ENCODE assay signal across 21 cellular contexts in genomic region chr1:18668750-18669404, GRCh38. TPM values are rescaled to one million over a fixed set of nuclear protein-coding genes. Genes with fewer than 3 reads are reported as not detected.
DNase-seq lines count a peak whose midpoint lies in the region; ATAC-seq, FAIRE-seq and TF ChIP-seq lines count a peak whose summit lies in the region.
"Had no signal": no experiment of that assay in that cellular context is flagged by ENCODE, and none has a peak within 500 bp of the region (broad histone marks: within the 10 kb centered on the region; RNA-seq: fewer than 3 reads in every experiment).

No MANE protein-coding gene starts in this region.

- H3K9me3 ChIP-seq in lung (ENCODE audit: control insufficient read depth in 2 of 2, insufficient read depth in 1 of 2, low read length in 1 of 2) = no peaks in the 10 kb centered on the region
- no peaks in the 10 kb centered on the region for H3K9me3 ChIP-seq in Karpas-422 (ENCODE audit: low read length)

- H4K20me1 ChIP-seq in Karpas-422 (ENCODE audit: insufficient read depth, low read depth, low read length) = no peaks in the 10 kb centered on the region

- no peaks in the 10 kb centered on the region for H3K27me3 ChIP-seq in bronchial epithelial cell (ENCODE audit: control insufficient read depth, insufficient read depth, low read length)
- no peaks in the 10 kb centered on the region for H3K27me3 ChIP-seq in lung (ENCODE audit: control insufficient read depth, insufficient read depth)
- H3K27me3 ChIP-seq in Karpas-422 (ENCODE audit: low read length) = no peaks in the 10 kb centered on the region

- CTCF ChIA-PET in WTC11 (lab: Charles Lee) = interaction anchor here (0.8 to 1.5 kb wide), 7 partner anchors 12 to 152 kb away, joined by 3 to 12 read pairs (median 3); no protein-coding TSS in a partner anchor

- peak overlapping the region; percentile 83 for H3K27ac ChIP-seq in C4-2B
- H3K27ac ChIP-seq in lung (ENCODE audit: low read depth in 1 of 2, low read length in 1 of 2) = no peak overlapping the region
- no peak overlapping the region for H3K27ac ChIP-seq in Karpas-422 (ENCODE audit: low read length)
- H3K27ac ChIP-seq: VCaP had no signal

- H3K36me3 ChIP-seq in bronchial epithelial cell (ENCODE audit: control insufficient read depth, insufficient read depth, low read length) (no peaks in the 10 kb centered on the region), lung (ENCODE audit: control insufficient read depth in 2 of 2, insufficient read depth in 2 of 2, low read length in 2 of 2) (no peaks in the 10 kb centered on the region), Karpas-422 (ENCODE audit: insufficient read depth, low read length) (no peaks in the 10 kb centered on the region)

- H3K9ac ChIP-seq in Karpas-422 (ENCODE audit: low read length) = no peak overlapping the region

- no peak for TF ChIP-seq CTCF in C4-2B (conservative IDR thresholded peaks at IDR 0.05)
- no peak for TF ChIP-seq CTCF in LNCaP clone FGC (IDR thresholded peaks at IDR 0.05; ENCODE audit: control insufficient read depth, extremely low read depth, insufficient read depth)
- TF ChIP-seq CTCF in bronchial epithelial cell (IDR thresholded peaks at IDR 0.05; ENCODE audit: insufficient read depth, low read length, severe bottlenecking) = no peak
- TF ChIP-seq CTCF in lung (IDR thresholded peaks at IDR 0.05; ENCODE audit: control extremely low read depth, extremely low read depth) = no peak
- no peak for TF ChIP-seq CTCF in WTC11 (IDR thresholded peaks at IDR 0.05)

- 50 to 51% methylated on average over 4 of the region's 4 CpGs for WGBS in lung, 2 donors

- peaks cover 23% of the 10 kb centered on the region for H3K4me1 Mint-ChIP-seq in WTC11
- H3K4me1 Mint-ChIP-seq: natural killer cell had no signal

- no peak overlapping the region for H3K4me2 ChIP-seq in Karpas-422 (ENCODE audit: low read depth, low read length, poor library complexity, severe bottlenecking)

- peak; percentile 98 for FAIRE-seq in bronchial epithelial cell (lab: Jason Lieb, UNC)

- H3K27ac Mint-ChIP-seq in WTC11 = no peak overlapping the region
- H3K27ac Mint-ChIP-seq: natural killer cell; stimulated activated naive CD8-positive, alpha-beta T cell treated with anti-CD3 and anti-CD28 coated beads, Interleukin-15, Interleukin-2, amounts not matched to agents 100 ng/mL and 50 ng/mL, for 24 hours had no signal

- H3K4me1 ChIP-seq in lung (ENCODE audit: control insufficient read depth in 2 of 2, insufficient read depth in 2 of 2, low read length in 2 of 2) (peaks cover 0 to 3% of the 10 kb centered on the region in 2 donors), Karpas-422 (ENCODE audit: low read length) (no peaks in the 10 kb centered on the region)

- H3K79me2 ChIP-seq in Karpas-422 (ENCODE audit: low read length) = no peaks in the 10 kb centered on the region

- H3K27me3 Mint-ChIP-seq in WTC11 (ENCODE audit: low read depth) = peaks cover 41% of the 10 kb centered on the region
- H3K27me3 Mint-ChIP-seq: stimulated activated naive CD8-positive, alpha-beta T cell treated with anti-CD3 and anti-CD28 coated beads, Interleukin-15, Interleukin-2, amounts not matched to agents 100 ng/mL and 50 ng/mL, for 24 hours had no signal

- H3K36me3 Mint-ChIP-seq in WTC11 = no peaks in the 10 kb centered on the region
- H3K36me3 Mint-ChIP-seq: natural killer cell had no signal

- H3K9me3 Mint-ChIP-seq in WTC11 = no peaks in the 10 kb centered on the region
- H3K9me3 Mint-ChIP-seq: natural killer cell; stimulated activated naive CD8-positive, alpha-beta T cell treated with anti-CD3 and anti-CD28 coated beads, Interleukin-15, Interleukin-2, amounts not matched to agents 100 ng/mL and 50 ng/mL, for 24 hours had no signal

- H3K9me2 ChIP-seq in Karpas-422 (replicated peaks; ENCODE audit: insufficient read depth, low read length) = no peaks in the 10 kb centered on the region

- POLR2A ChIA-PET in WTC11 (lab: Charles Lee) = no interaction called here

- peak; percentile 64 for DNase-seq in LNCaP clone FGC (ENCODE audit: low read depth)
- peak; percentile 97 for DNase-seq in bronchial epithelial cell (ENCODE audit: low read depth)
- DNase-seq in lung (ENCODE audit: low spot score) = peak; percentile 57
- DNase-seq in NCI-H1694 (lab: John Stamatoyannopoulos, UW) = no peak
- no peak for DNase-seq in Karpas-422
- no peak for DNase-seq in NCI-H1092 treated with DMSO at 0.1 percent for 48 hours (lab: John Stamatoyannopoulos, UW)
- DNase-seq in WTC11 (ENCODE audit: low spot score) = no peak
- DNase-seq: caudate nucleus; Kasumi-1; natural killer cell; NCI-H146; NCI-H524 treated with DMSO at 0.1 percent for 48 hours; stimulated activated CD4-positive, alpha-beta T cell treated with anti-CD3 and anti-CD28 coated beads, Interleukin-15, amount 100 ng/mL, for 24 hours had no signal

- H3K4me3 ChIP-seq in LNCaP clone FGC (ENCODE audit: low read depth, low read length) = no peak overlapping the region
- no peak overlapping the region for H3K4me3 ChIP-seq in bronchial epithelial cell (ENCODE audit: low read depth, low read length)
- H3K4me3 ChIP-seq in lung = no peak overlapping the region
- H3K4me3 ChIP-seq in Karpas-422 (ENCODE audit: low read length) = no peak overlapping the region

- no peak overlapping the region for H3K4me3 Mint-ChIP-seq in WTC11
- H3K4me3 Mint-ChIP-seq: natural killer cell; stimulated activated naive CD8-positive, alpha-beta T cell treated with anti-CD3 and anti-CD28 coated beads, Interleukin-15, Interleukin-2, amounts not matched to agents 100 ng/mL and 50 ng/mL, for 24 hours had no signal

- H2AFZ ChIP-seq in Karpas-422 (ENCODE audit: low read length) = no peak overlapping the region

- peak; percentile 55 for ATAC-seq in lung (ENCODE audit: insufficient read depth, low FRiP score)
- ATAC-seq in WTC11 = no peak
- ATAC-seq: natural killer cell had no signal

TF ChIP-seq in WTC11, 78 proteins besides CTCF, POLR2A, EP300 and RAD21:
- no peak for TF ChIP-seq ELF4 (CRISPR knock-in tag; IDR thresholded peaks at IDR 0.05; ENCODE audit: low read depth)

RNA-seq across cellular contexts. Expression of gene PAX7, which starts 38.2 kb away (rescaled TPM):
- total RNA-seq in bronchial epithelial cell (0.13 TPM in 1 of 2 replicates, not detected in the other), lung (under 1 TPM in 1 of 2 donors, not detected in 1; 0.03 TPM), WTC11 (2021) (0.24 to 0.73 TPM (median 0.37 TPM) in 3 replicates)
- not detected for polyA plus RNA-seq in lung
- total RNA-seq in Karpas-422 (2014; rRNA removed; shearing (Covaris generic); ENCODE audit: low replicate concordance) = 0.07 TPM in 1 of 2 replicates, not detected in the other
- total RNA-seq: fibroblast of villous mesenchyme, G401, lung microvascular endothelial cell, natural killer cell, pulmonary artery endothelial cell had no signal
- polyA plus RNA-seq: adipose tissue had no signal

Comparison
In these comparisons a context has a peak if more than half of its experiments do, and no peak if none do; other contexts are left out.
1. DNase-seq: peak in LNCaP clone FGC (single experiment), bronchial epithelial cell (single experiment) and lung (single experiment); none in NCI-H1694 (single experiment), Karpas-422 (single experiment), NCI-H1092 treated with DMSO at 0.1 percent for 48 hours (single experiment) and WTC11 (single experiment).